Comparison of ENCODE assay signal across 21 cellular contexts in the genomic region with DNA sequence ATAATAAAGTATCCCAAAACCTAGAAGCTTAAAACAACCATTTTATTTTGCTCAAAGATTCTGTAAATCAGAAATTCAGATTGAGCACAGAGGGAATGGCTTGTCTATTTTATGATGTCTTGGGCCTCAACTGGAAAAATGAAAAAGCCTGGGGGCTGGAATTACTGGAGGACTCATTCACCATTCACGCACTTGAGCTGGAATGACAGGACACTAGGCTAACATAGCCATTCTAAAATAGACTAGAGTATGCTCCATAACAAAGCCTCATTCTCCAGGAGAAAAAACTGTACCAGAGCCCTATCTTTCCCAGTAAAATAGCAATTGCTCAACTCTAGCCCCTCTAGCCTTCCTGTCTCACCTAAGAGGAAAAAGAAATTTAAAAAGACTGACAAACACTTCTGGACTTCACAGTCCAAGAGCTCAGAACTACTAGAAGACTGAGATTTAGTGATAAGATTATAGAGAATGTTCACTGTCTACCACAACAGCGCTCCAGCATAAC.
DNase-seq lines count a peak whose midpoint lies in the region.
"Had no signal": no experiment of that assay in that cellular context is flagged by ENCODE, and none has a peak within 500 bp of the region (broad histone marks: within the 10 kb centered on the region; RNA-seq: fewer than 3 reads in every experiment).

No MANE protein-coding gene starts in this region.

- no peaks in the 10 kb centered on the region for H3K27me3 ChIP-seq in trophoblast cell (ENCODE audit: insufficient read depth, low read length)
- H3K27me3 ChIP-seq: BLaER1 treated with 17β-estradiol and CSF1 and Interleukin-3, amounts not matched to agents 10 nM and 100 nM had no signal

- no peaks in the 10 kb centered on the region for H3K9me3 ChIP-seq in trophoblast cell (ENCODE audit: insufficient read depth, low read depth, low read length)

- H3K27ac ChIP-seq in trophoblast cell (ENCODE audit: low read depth, low read length), result peak overlapping the region; percentile 70
- H3K27ac ChIP-seq: 22Rv1; A549; BLaER1 treated with 17β-estradiol and CSF1 and Interleukin-3, amounts not matched to agents 10 nM and 100 nM; C4-2B had no signal

- peaks cover 3% of the 10 kb centered on the region for H3K79me1 ChIP-seq in trophoblast cell (ENCODE audit: low read length)

- H2BK120ac ChIP-seq in trophoblast cell (ENCODE audit: insufficient read depth, low read length, poor library complexity), result no peak overlapping the region

- H3K36me3 ChIP-seq in trophoblast cell (ENCODE audit: control insufficient read depth in 1 of 2, insufficient read depth in 2 of 2, low read length in 2 of 2), result no peaks in the 10 kb centered on the region
- H3K36me3 ChIP-seq: BLaER1 treated with 17β-estradiol and CSF1 and Interleukin-3, amounts not matched to agents 10 nM and 100 nM had no signal

- H3K18ac ChIP-seq in trophoblast cell (ENCODE audit: low read length), result no peak overlapping the region

- H2BK5ac ChIP-seq in trophoblast cell (ENCODE audit: low read depth, low read length, poor library complexity), result no peak overlapping the region

- no peak overlapping the region for H2AK5ac ChIP-seq in trophoblast cell (ENCODE audit: low read length)

- no peaks in the 10 kb centered on the region for H3K79me2 ChIP-seq in trophoblast cell (ENCODE audit: control insufficient read depth, insufficient read depth, low read length, poor library complexity)

- peak; percentile 42 for DNase-seq in COLO829 (ENCODE audit: low spot score)
- DNase-seq in SK-MEL-5 (ENCODE audit: low read depth, low spot score), result peak; percentile 86
- peak; percentile 84 for DNase-seq in foreskin melanocyte
- peak; percentile 80 to 91 for DNase-seq in trophoblast cell
- DNase-seq in activated CD4-positive, alpha-beta T cell treated with anti-CD3 and anti-CD28 coated beads for 48 hours, result no peak
- no peak for DNase-seq in GF-D8 (lab: John Stamatoyannopoulos, UW)
- no peak for DNase-seq in NCI-H510A (lab: John Stamatoyannopoulos, UW)
- no peak for DNase-seq in NCI-H2107 treated with DMSO at 0.1 percent for 48 hours (lab: John Stamatoyannopoulos, UW; ENCODE audit: unreplicated experiment)
- DNase-seq: AML-193; CD4-positive, alpha-beta T cell; CD8-positive, alpha-beta T cell; COR-L47; DMS 273 treated with DMSO at 0.1 percent for 48 hours; DMS153; DMS53; DMS79 treated with DMSO at 0.1 percent for 48 hours had no signal

- H3K23ac ChIP-seq in trophoblast cell (ENCODE audit: low read length), result no peak overlapping the region

- no peak overlapping the region for H2AFZ ChIP-seq in trophoblast cell (ENCODE audit: insufficient read depth, low read length, poor library complexity)

- no peak overlapping the region for H3K4me3 ChIP-seq in trophoblast cell (ENCODE audit: low read depth, low read length)
- H3K4me3 ChIP-seq: A549; BLaER1 treated with 17β-estradiol and CSF1 and Interleukin-3, amounts not matched to agents 10 nM and 100 nM; GM12878 had no signal

- H4K8ac ChIP-seq in trophoblast cell (ENCODE audit: low read depth, low read length), result no peak overlapping the region

- in situ Hi-C loops in SK-MEL-5 (cut with HindIII; ENCODE audit: low pct_unique_long_range_greater_than_20kb, low sequenced_read_pairs), result no loop called here

- H3K4ac ChIP-seq in trophoblast cell (ENCODE audit: low read depth, low read length), result no peak overlapping the region

- H2BK12ac ChIP-seq in trophoblast cell (ENCODE audit: low read length), result no peak overlapping the region

- H4K12ac ChIP-seq in trophoblast cell (ENCODE audit: low read depth, low read length), result no peak overlapping the region

- no peak overlapping the region for H3K4me2 ChIP-seq in trophoblast cell (ENCODE audit: low read length)
- H3K4me2 ChIP-seq: A549; BLaER1 treated with 17β-estradiol and CSF1 and Interleukin-3, amounts not matched to agents 10 nM and 100 nM had no signal

- H3K14ac ChIP-seq in trophoblast cell (ENCODE audit: low read length), result no peak overlapping the region

- H3K9ac ChIP-seq in trophoblast cell (ENCODE audit: low read length), result no peak overlapping the region
- H3K9ac ChIP-seq: BLaER1 treated with 17β-estradiol and CSF1 and Interleukin-3, amounts not matched to agents 10 nM and 100 nM had no signal

- H4K91ac ChIP-seq in trophoblast cell (ENCODE audit: low read depth, low read length), result no peak overlapping the region

- WGBS in trophoblast cell (ENCODE audit: extremely low coverage, insufficient coverage, insufficient read length), result no CpG with 5 or more reads among the region's 2 CpGs

- H3K4me1 ChIP-seq in trophoblast cell (ENCODE audit: control insufficient read depth in 1 of 2, insufficient read depth in 2 of 2, low read length in 2 of 2), result no peaks in the 10 kb centered on the region
- H3K4me1 ChIP-seq: A549; BLaER1 treated with 17β-estradiol and CSF1 and Interleukin-3, amounts not matched to agents 10 nM and 100 nM had no signal

Comparison
In these comparisons a context has a peak if more than half of its experiments do, and no peak if none do; other contexts are left out.
1. DNase-seq: peak in COLO829 (single experiment), SK-MEL-5 (single experiment), foreskin melanocyte (single experiment) and trophoblast cell (2 of 2); none in activated CD4-positive, alpha-beta T cell treated with anti-CD3 and anti-CD28 coated beads for 48 hours (single experiment), GF-D8 (single experiment), NCI-H510A (single experiment) and NCI-H2107 treated with DMSO at 0.1 percent for 48 hours (single experiment).